In genomic region chrX:11757729-11758399, GRCh38 we compare ENCODE assay signal across 8 cellular contexts. TPM values are rescaled to one million over a fixed set of nuclear protein-coding genes. Genes with fewer than 3 reads are reported as not detected.
DNase-seq lines count a peak whose midpoint lies in the region; ATAC-seq and TF ChIP-seq lines count a peak whose summit lies in the region.

TSS of gene MSL3 (plus strand) at chrX:11758237. CDS start at chrX:11758264, 27 bp downstream.

- no peaks in the 10 kb centered on the region for H3K27me3 ChIP-seq in left ventricle myocardium inferior (ENCODE audit: low read depth)

- peaks cover 21% of the 10 kb centered on the region for H3K4me1 ChIP-seq in left ventricle myocardium inferior

- no peak for TF ChIP-seq CTCF in left ventricle myocardium inferior (IDR thresholded peaks at IDR 0.05; ENCODE audit: borderline replicate concordance)

- peaks cover 20% of the 10 kb centered on the region for H3K36me3 ChIP-seq in left ventricle myocardium inferior

- H3K27ac ChIP-seq in angular gyrus (ENCODE audit: low read depth, low read length) (peak within 1 kb of the TSS; percentile 88), left ventricle myocardium inferior (replicated peaks) (peak within 1 kb of the TSS; percentile 92)

- peak; percentile 34 for ATAC-seq in GM19328 (IDR thresholded peaks at IDR 0.05; ENCODE audit: unreplicated experiment)
- ATAC-seq in HG03460 (IDR thresholded peaks at IDR 0.05; ENCODE audit: unreplicated experiment), result peak; percentile 38
- ATAC-seq in SK-N-SH treated with all-trans-retinoic acid at 6 μM for 48 hours, result peak; percentile 45

- no peaks in the 10 kb centered on the region for H3K9me3 ChIP-seq in left ventricle myocardium inferior (replicated peaks)

- DNase-seq in COLO829 (ENCODE audit: low spot score) (peak; percentile 24), left ventricle myocardium inferior (peak; percentile 58), posterior cingulate gyrus (peak; percentile 11 to 94 (median 44)), OCI-M2 (lab: John Stamatoyannopoulos, UW; ENCODE audit: unreplicated experiment) (no peak)

- intact Hi-C loops in left ventricle myocardium inferior (cut with micrococcal nuclease) (no loop called here), posterior cingulate gyrus (cut with DNase I) (no loop called here)

- peak within 1 kb of the TSS; percentile 81 for H3K4me3 ChIP-seq in left ventricle myocardium inferior

TF ChIP-seq in SK-N-SH treated with all-trans-retinoic acid at 6 μM for 48 hours, 23 proteins besides CTCF, POLR2A, EP300 and RAD21:
- no peak for TF ChIP-seq TCF4 (CRISPR knock-in tag; IDR thresholded peaks at IDR 0.05; ENCODE audit: borderline replicate concordance)
- TF ChIP-seq ZC3H10 (CRISPR knock-in tag; IDR thresholded peaks at IDR 0.05), result no peak
- TF ChIP-seq PPARA (CRISPR knock-in tag; IDR thresholded peaks at IDR 0.05; ENCODE audit: borderline replicate concordance), result no peak
- TF ChIP-seq BACH2 (CRISPR knock-in tag; IDR thresholded peaks at IDR 0.05; ENCODE audit: borderline replicate concordance), result no peak
- TF ChIP-seq ISL1 (CRISPR knock-in tag; IDR thresholded peaks at IDR 0.05), result no peak
- TF ChIP-seq OSR1 (CRISPR knock-in tag; IDR thresholded peaks at IDR 0.05), result no peak
- TF ChIP-seq ZFP3 (CRISPR knock-in tag; IDR thresholded peaks at IDR 0.05), result no peak
- no peak for TF ChIP-seq CSDC2 (CRISPR knock-in tag; IDR thresholded peaks at IDR 0.05)
- TF ChIP-seq GLIS3 (CRISPR knock-in tag; IDR thresholded peaks at IDR 0.05), result no peak
- no peak for TF ChIP-seq CSRNP3 (CRISPR knock-in tag; IDR thresholded peaks at IDR 0.05)
- no peak for TF ChIP-seq TOX (CRISPR knock-in tag; IDR thresholded peaks at IDR 0.05; ENCODE audit: borderline replicate concordance)
- no peak for TF ChIP-seq TSHZ2 (CRISPR knock-in tag; IDR thresholded peaks at IDR 0.05)
- no peak for TF ChIP-seq ZNF565 (CRISPR knock-in tag; conservative IDR thresholded peaks at IDR 0.05; ENCODE audit: low read depth)
- TF ChIP-seq ESRRG (CRISPR knock-in tag; IDR thresholded peaks at IDR 0.05), result no peak

RNA-seq across cellular contexts. Expression of gene MSL3, which starts in this region (rescaled TPM):
- 11.2 TPM for total RNA-seq in left ventricle myocardium inferior
